In genomic region chr2:147575106-147575505, GRCh38 we compare ENCODE assay signal across 39 cellular contexts.
"Had no signal": no experiment of that assay in that cellular context is flagged by ENCODE, and none has a peak within 500 bp of the region (broad histone marks: within the 10 kb centered on the region; RNA-seq: fewer than 3 reads in every experiment).

No MANE protein-coding gene starts in this region.

- H3K27ac Mint-ChIP-seq: activated naive CD4-positive, alpha-beta T cell treated with anti-CD3 and anti-CD28 coated beads for 36 hours; activated naive CD4-positive, alpha-beta T cell treated with anti-CD3 and anti-CD28 coated beads, Interleukin-2, amount 10 ng/mL, durations not matched to agents 7 days and 5 days; activated naive CD4-positive, alpha-beta T cell treated with anti-CD3 and anti-CD28 coated beads, Interleukin-2, amount 50 U/mL, for 24 hours; activated naive CD4-positive, alpha-beta T cell treated with anti-CD3 and anti-CD28 coated beads, Interleukin-2, amount 50 U/mL, for 72 hours; activated naive CD8-positive, alpha-beta T cell; activated naive CD8-positive, alpha-beta T cell treated with anti-CD3 and anti-CD28 coated beads, Interleukin-2, amount 10 ng/mL, durations not matched to agents 7 days and 5 days; activated naive CD8-positive, alpha-beta T cell treated with anti-CD3 and anti-CD28 coated beads, Interleukin-2, amount 50 U/mL, for 24 hours; activated T-cell treated with anti-CD3 and anti-CD28 coated beads, Interleukin-2, amount 50 U/mL, for 24 hours; activated T-cell treated with anti-CD3 and anti-CD28 coated beads, Interleukin-2, amount 50 U/mL, for 72 hours; activated T-helper 1 cell treated with anti-CD3 and anti-CD28 coated beads, Interleukin-12 subunit alpha, Interleukin-12 subunit beta, Interleukin-2, Interleukin-4 antibody, amounts not matched to agents 30 ng/mL and 10 ng/mL and 1 ng/mL, durations not matched to agents 14 hours and 24 hours and 36 hours; activated T-helper 17 cell treated with anti-CD3 and anti-CD28 coated beads, Interleukin-2, amount 50 U/mL, for 72 hours; activated T-helper 2 cell treated with anti-CD3 and anti-CD28 coated beads, Interferon-gamma antibody, Interleukin-2, Interleukin-4, amounts not matched to agents 10 μg/mL and 5 μg/mL and 100 μg/mL, durations not matched to agents 14 hours and 24 hours and 36 hours; brain had no signal

- ATAC-seq: activated naive CD4-positive, alpha-beta T cell treated with anti-CD3 and anti-CD28 coated beads, Interleukin-2, amount 50 U/mL, for 72 hours; activated naive CD8-positive, alpha-beta T cell treated with anti-CD3 and anti-CD28 coated beads, Interleukin-2, amount 50 U/mL, for 24 hours; activated T-cell treated with anti-CD3 and anti-CD28 coated beads, Interleukin-2, amount 50 U/mL, for 4 hours; activated T-cell treated with anti-CD3 and anti-CD28 coated beads, Interleukin-2, amount 50 U/mL, for 72 hours; activated T-helper 17 cell treated with anti-CD3 and anti-CD28 coated beads, Interleukin-2, amount 50 U/mL, for 72 hours; body of pancreas had no signal

- H3K9me3 Mint-ChIP-seq: activated naive CD4-positive, alpha-beta T cell treated with anti-CD3 and anti-CD28 coated beads, Interleukin-2, amount 50 U/mL, for 24 hours; activated T-helper 2 cell treated with anti-CD3 and anti-CD28 coated beads, Interferon-gamma antibody, Interleukin-2, Interleukin-4, amounts not matched to agents 10 μg/mL and 5 μg/mL and 100 μg/mL, durations not matched to agents 14 hours and 24 hours and 36 hours; central memory CD8-positive, alpha-beta T cell had no signal

- H3K36me3 ChIP-seq: adrenal gland, ascending aorta, brain microvascular endothelial cell, breast epithelium, cardiac muscle cell had no signal

- H3K4me1 Mint-ChIP-seq: activated naive CD4-positive, alpha-beta T cell treated with anti-CD3 and anti-CD28 coated beads, Interleukin-2, amount 10 ng/mL, durations not matched to agents 7 days and 5 days; activated naive CD4-positive, alpha-beta T cell treated with anti-CD3 and anti-CD28 coated beads, Interleukin-2, amount 50 U/mL, for 24 hours; activated naive CD8-positive, alpha-beta T cell treated with anti-CD3 and anti-CD28 coated beads, Interleukin-2, amount 10 ng/mL, durations not matched to agents 7 days and 5 days; activated naive CD8-positive, alpha-beta T cell treated with anti-CD3 and anti-CD28 coated beads, Interleukin-2, amount 50 U/mL, for 24 hours; activated T-helper 17 cell treated with anti-CD3 and anti-CD28 coated beads, Interleukin-2, amount 50 U/mL, for 72 hours; brain; central memory CD8-positive, alpha-beta T cell had no signal

- H3K4me3 Mint-ChIP-seq: activated naive CD4-positive, alpha-beta T cell treated with anti-CD3 and anti-CD28 coated beads for 36 hours; activated naive CD4-positive, alpha-beta T cell treated with anti-CD3 and anti-CD28 coated beads, Interleukin-2, amount 10 ng/mL, durations not matched to agents 7 days and 5 days; activated naive CD4-positive, alpha-beta T cell treated with anti-CD3 and anti-CD28 coated beads, Interleukin-2, amount 50 U/mL, for 24 hours; activated naive CD8-positive, alpha-beta T cell; activated naive CD8-positive, alpha-beta T cell treated with anti-CD3 and anti-CD28 coated beads, Interleukin-2, amount 10 ng/mL, durations not matched to agents 7 days and 5 days; activated naive CD8-positive, alpha-beta T cell treated with anti-CD3 and anti-CD28 coated beads, Interleukin-2, amount 50 U/mL, for 24 hours; activated T-cell treated with anti-CD3 and anti-CD28 coated beads, Interleukin-2, amount 50 U/mL, for 24 hours; activated T-cell treated with anti-CD3 and anti-CD28 coated beads, Interleukin-2, amount 50 U/mL, for 4 hours; activated T-cell treated with anti-CD3 and anti-CD28 coated beads, Interleukin-2, amount 50 U/mL, for 72 hours; activated T-helper 1 cell treated with anti-CD3 and anti-CD28 coated beads, Interleukin-12 subunit alpha, Interleukin-12 subunit beta, Interleukin-2, Interleukin-4 antibody, amounts not matched to agents 30 ng/mL and 10 ng/mL and 1 ng/mL, durations not matched to agents 14 hours and 24 hours and 36 hours; activated T-helper 17 cell treated with anti-CD3 and anti-CD28 coated beads, Interleukin-2, amount 50 U/mL, for 72 hours; brain; central memory CD8-positive, alpha-beta T cell had no signal

- H3K9me3 ChIP-seq: adrenal gland, ascending aorta, breast epithelium had no signal

- H3K27me3 ChIP-seq: adrenal gland, ascending aorta, body of pancreas, brain microvascular endothelial cell, breast epithelium, cardiac muscle cell had no signal

- H3K36me3 Mint-ChIP-seq: activated naive CD4-positive, alpha-beta T cell treated with anti-CD3 and anti-CD28 coated beads, Interleukin-2, amount 10 ng/mL, durations not matched to agents 7 days and 5 days; activated naive CD4-positive, alpha-beta T cell treated with anti-CD3 and anti-CD28 coated beads, Interleukin-2, amount 50 U/mL, for 24 hours; activated naive CD8-positive, alpha-beta T cell; brain had no signal

- DNase-seq: activated effector memory CD4-positive, alpha-beta T cell treated with anti-CD3 and anti-CD28 coated beads, Interleukin-2, amount 50 U/mL, for 16 hours; activated effector memory CD4-positive, alpha-beta T cell treated with Interleukin-2 at 50 U/mL for 16 hours; activated gamma-delta T cell; activated gamma-delta T cell treated with Interleukin-2 at 50 U/mL for 16 hours; activated naive CD4-positive, alpha-beta T cell; activated naive CD4-positive, alpha-beta T cell treated with anti-CD3 and anti-CD28 coated beads for 36 hours; activated naive CD4-positive, alpha-beta T cell treated with anti-CD3 and anti-CD28 coated beads, Interleukin-2, amount 10 ng/mL, durations not matched to agents 7 days and 5 days; activated naive CD4-positive, alpha-beta T cell treated with anti-CD3 and anti-CD28 coated beads, Interleukin-2, amount 50 U/mL, for 16 hours; activated naive CD4-positive, alpha-beta T cell treated with Interleukin-2 at 50 U/mL for 16 hours; activated naive CD8-positive, alpha-beta T cell treated with anti-CD3 and anti-CD28 coated beads, Interleukin-2, amount 10 ng/mL, durations not matched to agents 7 days and 5 days; activated naive CD8-positive, alpha-beta T cell treated with anti-CD3 and anti-CD28 coated beads, Interleukin-2, amount 50 U/mL, for 24 hours; activated T-cell treated with anti-CD3 and anti-CD28 coated beads for 4 hours; activated T-cell treated with anti-CD3 and anti-CD28 coated beads, Interleukin-2, amount 50 U/mL, for 1 hour; activated T-cell treated with anti-CD3 and anti-CD28 coated beads, Interleukin-2, amount 50 U/mL, for 24 hours; activated T-cell treated with anti-CD3 and anti-CD28 coated beads, Interleukin-2, amount 50 U/mL, for 4 hours; activated T-cell treated with anti-CD3 and anti-CD28 coated beads, Interleukin-2, amount 50 U/mL, for 48 hours; activated T-cell treated with anti-CD3 and anti-CD28 coated beads, Interleukin-2, amount 50 U/mL, for 72 hours; adrenal gland; amniotic stem cell; amygdala; anterior cingulate cortex; aorta; body of pancreas; brain microvascular endothelial cell; caudate nucleus; central memory CD4-positive, alpha-beta T cell; cerebellar nuclear complex had no signal

- H3K4me1 ChIP-seq: adrenal gland, ascending aorta, body of pancreas, breast epithelium had no signal

- H3K27ac ChIP-seq: adrenal gland, ascending aorta, body of pancreas, brain microvascular endothelial cell, breast epithelium, cardiac muscle cell had no signal

- H3K27me3 Mint-ChIP-seq: activated naive CD4-positive, alpha-beta T cell treated with anti-CD3 and anti-CD28 coated beads, Interleukin-2, amount 10 ng/mL, durations not matched to agents 7 days and 5 days; activated naive CD4-positive, alpha-beta T cell treated with anti-CD3 and anti-CD28 coated beads, Interleukin-2, amount 50 U/mL, for 24 hours; activated naive CD8-positive, alpha-beta T cell; activated naive CD8-positive, alpha-beta T cell treated with anti-CD3 and anti-CD28 coated beads, Interleukin-2, amount 50 U/mL, for 24 hours; activated T-cell treated with anti-CD3 and anti-CD28 coated beads, Interleukin-2, amount 50 U/mL, for 24 hours; activated T-helper 17 cell treated with anti-CD3 and anti-CD28 coated beads, Interleukin-2, amount 50 U/mL, for 72 hours; brain; central memory CD8-positive, alpha-beta T cell had no signal

- FAIRE-seq: astrocyte had no signal

- H3K4me3 ChIP-seq: adrenal gland, ascending aorta, body of pancreas, breast epithelium, cardiac muscle cell had no signal
